23 cellular contexts compared by ENCODE assay signal in the genomic region with DNA sequence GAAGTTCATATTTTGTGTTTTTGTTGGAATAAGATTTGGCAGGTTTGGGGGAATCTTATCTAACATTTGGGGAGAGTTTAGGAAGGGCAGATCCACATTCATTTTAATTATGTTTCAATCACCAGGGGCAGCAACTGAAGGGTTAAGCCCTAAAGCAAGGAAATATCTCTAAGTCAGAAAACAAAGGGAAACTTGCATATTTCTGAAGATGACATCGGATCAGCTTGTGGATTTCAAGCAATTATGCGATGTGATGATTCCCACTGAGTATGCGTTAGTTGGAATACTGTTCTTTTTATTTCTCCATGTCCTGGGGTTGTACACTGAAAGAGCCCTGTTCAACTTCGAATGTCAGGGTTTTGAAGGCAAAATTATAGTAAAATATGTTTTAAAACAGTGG. TPM values are rescaled to one million over a fixed set of nuclear protein-coding genes. Genes with fewer than 3 reads are reported as not detected.
DNase-seq lines count a peak whose midpoint lies in the region; ATAC-seq and TF ChIP-seq lines count a peak whose summit lies in the region.
"Had no signal": no experiment of that assay in that cellular context is flagged by ENCODE, and none has a peak within 500 bp of the region (broad histone marks: within the 10 kb centered on the region; RNA-seq: fewer than 3 reads in every experiment).

No MANE protein-coding gene starts in this region.

- no peaks in the 10 kb centered on the region for H3K27me3 Mint-ChIP-seq in chondrocyte (ENCODE audit: low read depth)
- H3K27me3 Mint-ChIP-seq: CD4-positive, alpha-beta memory T cell had no signal

- no peaks in the 10 kb centered on the region for H4K20me1 ChIP-seq in MM.1S (ENCODE audit: insufficient read depth, low read length)

- ATAC-seq in gastroesophageal sphincter: no peak
- ATAC-seq in GM18505 (IDR thresholded peaks at IDR 0.05; ENCODE audit: unreplicated experiment): no peak
- ATAC-seq: activated CD4-positive, alpha-beta T cell treated with anti-CD3 and anti-CD28 coated beads for 36 hours; naive thymus-derived CD8-positive, alpha-beta T cell had no signal

- no peak overlapping the region for H2AFZ ChIP-seq in MM.1S (ENCODE audit: low read length)

- H3K9ac ChIP-seq in HUES64 (ENCODE audit: low read depth, low read length) (no peak overlapping the region; the same call in 1 of the 2 replicates), MM.1S (ENCODE audit: low read length) (no peak overlapping the region)

- H3K36me3 Mint-ChIP-seq in chondrocyte (ENCODE audit: low read depth): no peaks in the 10 kb centered on the region
- H3K36me3 Mint-ChIP-seq: activated naive CD8-positive, alpha-beta T cell treated with anti-CD3 and anti-CD28 coated beads, Interleukin-2, amount 10 ng/mL, durations not matched to agents 7 days and 5 days; CD4-positive, alpha-beta memory T cell; immature natural killer cell; naive thymus-derived CD8-positive, alpha-beta T cell had no signal

- no peak for TF ChIP-seq CTCF in chondrocyte (IDR thresholded peaks at IDR 0.05)
- no peak for TF ChIP-seq CTCF in gastroesophageal sphincter (IDR thresholded peaks at IDR 0.05)
- TF ChIP-seq CTCF in suprapubic skin (IDR thresholded peaks at IDR 0.05): no peak
- TF ChIP-seq CTCF in MM.1S (IDR thresholded peaks at IDR 0.05; ENCODE audit: low read length): no peak

- no peaks in the 10 kb centered on the region for H3K9me3 Mint-ChIP-seq in chondrocyte (ENCODE audit: low read depth)
- H3K9me3 Mint-ChIP-seq: activated naive CD8-positive, alpha-beta T cell treated with anti-CD3 and anti-CD28 coated beads, Interleukin-2, amount 10 ng/mL, durations not matched to agents 7 days and 5 days; CD4-positive, alpha-beta memory T cell had no signal

- 64% methylated on average over 4 of the region's 4 CpGs for WGBS in HUES64
- WGBS in gastroesophageal sphincter (ENCODE audit: low coverage in 1 of 2), 2 donors: 31 to 37% methylated on average over 4 of the region's 4 CpGs
- 48% methylated on average over 4 of the region's 4 CpGs for WGBS in suprapubic skin

- no peaks in the 10 kb centered on the region for H3K79me2 ChIP-seq in MM.1S (ENCODE audit: low read length)

- no peak overlapping the region for H3K4me2 ChIP-seq in MM.1S (ENCODE audit: low read depth, low read length)

- H3K4me1 Mint-ChIP-seq in chondrocyte (ENCODE audit: low read depth): peaks cover 27% of the 10 kb centered on the region
- H3K4me1 Mint-ChIP-seq: activated CD4-positive, alpha-beta T cell treated with anti-CD3 and anti-CD28 coated beads for 36 hours; activated naive CD8-positive, alpha-beta T cell treated with anti-CD3 and anti-CD28 coated beads, Interleukin-2, amount 10 ng/mL, durations not matched to agents 7 days and 5 days; CD4-positive, alpha-beta memory T cell; immature natural killer cell; naive thymus-derived CD8-positive, alpha-beta T cell had no signal

- H3K4me3 Mint-ChIP-seq in chondrocyte (ENCODE audit: unreplicated experiment): no peak overlapping the region
- H3K4me3 Mint-ChIP-seq: activated CD4-positive, alpha-beta T cell treated with anti-CD3 and anti-CD28 coated beads for 36 hours; activated naive CD8-positive, alpha-beta T cell treated with anti-CD3 and anti-CD28 coated beads, Interleukin-2, amount 10 ng/mL, durations not matched to agents 7 days and 5 days; CD4-positive, alpha-beta memory T cell; immature natural killer cell; naive thymus-derived CD8-positive, alpha-beta T cell had no signal

- no peak for DNase-seq in chondrocyte (ENCODE audit: low spot score)
- no peak for DNase-seq in suprapubic skin (ENCODE audit: low spot score in 2 of 2)
- DNase-seq in NK-92 (lab: John Stamatoyannopoulos, UW; ENCODE audit: unreplicated experiment): no peak
- no peak for DNase-seq in MM.1S
- no peak for DNase-seq in kidney glomerular epithelial cell (lab: John Stamatoyannopoulos, UW)
- DNase-seq: activated CD4-positive, alpha-beta T cell treated with anti-CD3 and anti-CD28 coated beads for 36 hours; activated naive CD8-positive, alpha-beta T cell treated with anti-CD3 and anti-CD28 coated beads, Interleukin-2, amount 10 ng/mL, durations not matched to agents 7 days and 5 days; CD4-positive, alpha-beta memory T cell; DMS79; dorsolateral prefrontal cortex; heart left ventricle; immature natural killer cell; KG1; naive thymus-derived CD8-positive, alpha-beta T cell; NCI-H1048; NCI-H2029 treated with DMSO at 0.1 percent for 48 hours; NCI-H510A treated with DMSO at 0.1 percent for 48 hours; small intestine; stimulated activated CD4-positive, alpha-beta T cell treated with anti-CD3 and anti-CD28 coated beads, Interleukin-2, amount 100 ng/mL, for 48 hours had no signal

- H3K36me3 ChIP-seq in HUES64 (ENCODE audit: insufficient read depth, low read length) (no peaks in the 10 kb centered on the region), gastroesophageal sphincter (no peaks in the 10 kb centered on the region), suprapubic skin (no peaks in the 10 kb centered on the region), MM.1S (replicated peaks; ENCODE audit: insufficient read depth, low read length) (no peaks in the 10 kb centered on the region)
- H3K36me3 ChIP-seq: heart left ventricle had no signal

- H3K9me2 ChIP-seq in MM.1S (replicated peaks; ENCODE audit: insufficient read depth, low read length): no peaks in the 10 kb centered on the region

- H3K27me3 ChIP-seq in HUES64 (ENCODE audit: insufficient read depth, low read length) (no peaks in the 10 kb centered on the region), gastroesophageal sphincter (no peaks in the 10 kb centered on the region), suprapubic skin (no peaks in the 10 kb centered on the region), MM.1S (replicated peaks; ENCODE audit: insufficient read depth, low read length) (no peaks in the 10 kb centered on the region)
- H3K27me3 ChIP-seq: dorsolateral prefrontal cortex, heart left ventricle had no signal

- H3K9me3 ChIP-seq in HUES64 (ENCODE audit: insufficient read depth, low read depth, low read length) (peaks cover 3% of the 10 kb centered on the region; the same call in 1 of the 2 replicates), gastroesophageal sphincter (no peaks in the 10 kb centered on the region), suprapubic skin (no peaks in the 10 kb centered on the region), MM.1S (replicated peaks; ENCODE audit: insufficient read depth, low read length) (no peaks in the 10 kb centered on the region)

- TF ChIP-seq POLR2A in gastroesophageal sphincter (IDR thresholded peaks at IDR 0.05) (no peak), suprapubic skin (IDR thresholded peaks at IDR 0.05) (no peak), GM18505 (IDR thresholded peaks at IDR 0.05; ENCODE audit: borderline replicate concordance, extremely low read depth, insufficient read depth, insufficient read length) (no peak)

- peak overlapping the region; percentile 74 for H3K27ac Mint-ChIP-seq in chondrocyte (ENCODE audit: unreplicated experiment)
- H3K27ac Mint-ChIP-seq: activated CD4-positive, alpha-beta T cell treated with anti-CD3 and anti-CD28 coated beads for 36 hours; activated naive CD8-positive, alpha-beta T cell treated with anti-CD3 and anti-CD28 coated beads, Interleukin-2, amount 10 ng/mL, durations not matched to agents 7 days and 5 days; CD4-positive, alpha-beta memory T cell; immature natural killer cell; naive thymus-derived CD8-positive, alpha-beta T cell had no signal

- H3K27ac ChIP-seq in HUES64 (ENCODE audit: low read depth, low read length) (peak overlapping the region; percentile 59; the same call in 1 of the 2 replicates), gastroesophageal sphincter (peak overlapping the region; percentile 38 to 66 (median 48)), suprapubic skin (peak overlapping the region; percentile 44), MM.1S (ENCODE audit: low read length) (no peak overlapping the region)
- H3K27ac ChIP-seq: dorsolateral prefrontal cortex had no signal

- H3K4me1 ChIP-seq in HUES64 (ENCODE audit: insufficient read depth, low read length) (peaks cover 21% of the 10 kb centered on the region), gastroesophageal sphincter (peaks cover 7 to 22% (median 14%) of the 10 kb centered on the region in 3 donors), suprapubic skin (peaks cover 17% of the 10 kb centered on the region), MM.1S (ENCODE audit: low read length) (no peaks in the 10 kb centered on the region)

- TF ChIP-seq EP300 in gastroesophageal sphincter (IDR thresholded peaks at IDR 0.05): no peak
- no peak for TF ChIP-seq EP300 in suprapubic skin (IDR thresholded peaks at IDR 0.05)

- H3F3A ChIP-seq in MM.1S (ENCODE audit: insufficient read depth, low read length): no peaks in the 10 kb centered on the region

- H3K4me3 ChIP-seq in HUES64 (ENCODE audit: low read length): no peak overlapping the region
- no peak overlapping the region for H3K4me3 ChIP-seq in gastroesophageal sphincter
- no peak overlapping the region for H3K4me3 ChIP-seq in suprapubic skin
- no peak overlapping the region for H3K4me3 ChIP-seq in MM.1S (ENCODE audit: low read length)
- H3K4me3 ChIP-seq: dorsolateral prefrontal cortex, heart left ventricle, lung had no signal

RNA-seq across cellular contexts. Expression of gene NFIB, which starts 59.8 kb away (rescaled TPM):
- polyA plus RNA-seq in HUES64 (2013, experiment 1 of 2): 1.9 TPM
- 2.5 TPM for polyA plus RNA-seq in HUES64 (2013, experiment 2 of 2)
- 28.2 to 66.3 TPM (median 63.1 TPM) in 3 replicates for total RNA-seq in chondrocyte
- 10 to 100 TPM; 61.0 to 68.3 (median 65.4) TPM for total RNA-seq in gastroesophageal sphincter
- total RNA-seq in suprapubic skin: 100 to 1,000 TPM in 2 of 4 donors, 10 to 100 TPM in 2; 90.4 to 204 (median 112) TPM
- total RNA-seq: activated CD4-positive, alpha-beta T cell treated with anti-CD3 and anti-CD28 coated beads for 36 hours; activated naive CD8-positive, alpha-beta T cell treated with anti-CD3 and anti-CD28 coated beads, Interleukin-2, amount 10 ng/mL, durations not matched to agents 7 days and 5 days; CD4-positive, alpha-beta memory T cell; naive thymus-derived CD8-positive, alpha-beta T cell had no signal
- polyA plus RNA-seq: CD4-positive, alpha-beta memory T cell; immature natural killer cell had no signal
